Comparison of ENCODE assay signal across 8 cellular contexts in genomic region chr18:57649536-57650495, GRCh38. TPM values are rescaled to one million over a fixed set of nuclear protein-coding genes. Genes with fewer than 3 reads are reported as not detected.
DNase-seq lines count a peak whose midpoint lies in the region; ATAC-seq and TF ChIP-seq lines count a peak whose summit lies in the region.

No MANE protein-coding gene starts in this region.

- TF ChIP-seq POLR2A in prostate gland (IDR thresholded peaks at IDR 0.05), result no peak

- peak overlapping the region; percentile 36 for H3K27ac ChIP-seq in fibroblast of lung (ENCODE audit: insufficient read depth, low read length)
- H3K27ac ChIP-seq in prostate gland, result no peak overlapping the region

- H3K4me3 ChIP-seq in fibroblast of lung (replicated peaks in 1 of 4; ENCODE audit: control extremely low read depth in 1 of 4, insufficient read depth in 1 of 4, low read depth in 3 of 4, low read length in 4 of 4) (no peak overlapping the region), prostate gland (no peak overlapping the region)

- H3K79me2 ChIP-seq in fibroblast of lung (ENCODE audit: control insufficient read depth, insufficient read depth, low read length), result peaks cover 30% of the 10 kb centered on the region

- H3K9me3 ChIP-seq in fibroblast of lung (ENCODE audit: control insufficient read depth, insufficient read depth, low read depth, low read length) (no peaks in the 10 kb centered on the region), prostate gland (no peaks in the 10 kb centered on the region)

- peak overlapping the region; percentile 8 for H3K4me2 ChIP-seq in fibroblast of lung (ENCODE audit: extremely low read depth, insufficient read depth, low read length)

- H3K27me3 ChIP-seq in fibroblast of lung (ENCODE audit: control insufficient read depth, insufficient read depth, low read length), result no peaks in the 10 kb centered on the region
- no peaks in the 10 kb centered on the region for H3K27me3 ChIP-seq in prostate gland (replicated peaks; ENCODE audit: insufficient read depth)

- TF ChIP-seq CTCF in GM20000 (IDR thresholded peaks at IDR 0.05; ENCODE audit: extremely low read depth, missing control alignments) (no peak), fibroblast of lung (conservative IDR thresholded peaks at IDR 0.05 in 1 of 2, IDR thresholded peaks at IDR 0.05 in 1 of 2; ENCODE audit: low read depth in 1 of 2, low read length in 2 of 2) (no peak), prostate gland (IDR thresholded peaks at IDR 0.05) (no peak)

- intact Hi-C loops in prostate gland (cut with DNase I), result loop anchor here (10.0 kb wide), 1 partner anchor 225 kb away; no protein-coding TSS in a partner anchor

- peak; percentile 96 for ATAC-seq in HG03571 (IDR thresholded peaks at IDR 0.05; ENCODE audit: unreplicated experiment)

- H3K36me3 ChIP-seq in fibroblast of lung (ENCODE audit: control insufficient read depth, insufficient read depth, low read length), result peaks cover 18% of the 10 kb centered on the region
- no peaks in the 10 kb centered on the region for H3K36me3 ChIP-seq in prostate gland

- peak; percentile 80 for DNase-seq in AG20443 (ENCODE audit: low spot score)
- peak; percentile 70 for DNase-seq in GM20000 (ENCODE audit: low spot score)
- DNase-seq in fibroblast of lung (ENCODE audit: low read depth in 2 of 2), result peak; percentile 69 to 87
- DNase-seq in prostate gland (ENCODE audit: low spot score), result no peak
- DNase-seq in NCI-H1105 treated with DMSO at 0.1 percent for 48 hours (lab: John Stamatoyannopoulos, UW), result no peak
- no peak for DNase-seq in activated CD8-positive, alpha-beta memory T cell treated with anti-CD3 and anti-CD28 coated beads for 24 hours
- no peak for DNase-seq in SW480 (ENCODE audit: low spot score)

- H3K4me1 ChIP-seq in fibroblast of lung (ENCODE audit: control insufficient read depth, extremely low read depth, insufficient read depth, low read length) (peaks cover 5% of the 10 kb centered on the region), prostate gland (replicated peaks) (no peaks in the 10 kb centered on the region)

- no peaks in the 10 kb centered on the region for H4K20me1 ChIP-seq in fibroblast of lung (ENCODE audit: control insufficient read depth, extremely low read depth, insufficient read depth, low read length)

- no peak overlapping the region for H2AFZ ChIP-seq in fibroblast of lung (ENCODE audit: low read length)

- no peak overlapping the region for H3K9ac ChIP-seq in fibroblast of lung (ENCODE audit: insufficient read depth, low read length)

- 85% methylated on average over 11 of the region's 11 CpGs for WGBS in prostate gland

RNA-seq across cellular contexts. Expression of gene NARS1, which starts 28.2 kb away (rescaled TPM):
- 202 and 207 TPM in 2 replicates for total RNA-seq in fibroblast of lung
- 133 and 140 TPM in 2 replicates for polyA plus RNA-seq in fibroblast of lung
- 107 and 121 TPM in 2 replicates for polyA plus RNA-seq in fibroblast of lung (2012)
- 58.5 and 88.0 TPM in 2 replicates for polyA minus RNA-seq in fibroblast of lung (ENCODE audit: low replicate concordance)
- 100 to 1,000 TPM; 101 to 152 TPM for total RNA-seq in prostate gland

Comparison
In these comparisons a context has a peak if more than half of its experiments do, and no peak if none do; other contexts are left out.
1. DNase-seq: peak in AG20443 (single experiment), GM20000 (single experiment) and fibroblast of lung (2 of 2); none in prostate gland (single experiment), NCI-H1105 treated with DMSO at 0.1 percent for 48 hours (single experiment), activated CD8-positive, alpha-beta memory T cell treated with anti-CD3 and anti-CD28 coated beads for 24 hours (single experiment) and SW480 (single experiment).